Comparison of ENCODE assay signal across 6 cellular contexts in genomic region chr12:30730011-30730410, GRCh38.
"Had no signal": no experiment of that assay in that cellular context is flagged by ENCODE, and none has a peak within 500 bp of the region (broad histone marks: within the 10 kb centered on the region; RNA-seq: fewer than 3 reads in every experiment).

No MANE protein-coding gene starts in this region.

- DNase-seq: IMR-90, KBM-7, KG1 had no signal

- FAIRE-seq: HTR-8/SVneo had no signal

- H3K4me3 Mint-ChIP-seq: IgD-negative memory B cell had no signal

- H3K9me3 Mint-ChIP-seq: IgD-negative memory B cell had no signal

- H3K27ac ChIP-seq: HL-60 had no signal

- H3K4me1 Mint-ChIP-seq: IgD-negative memory B cell had no signal

- H3K27ac Mint-ChIP-seq: IgD-negative memory B cell had no signal
